ENCODE assay signal across 26 cellular contexts in genomic region chr4:6924361-6924779, GRCh38. TPM values are rescaled to one million over a fixed set of nuclear protein-coding genes. Genes with fewer than 3 reads are reported as not detected.
DNase-seq lines count a peak whose midpoint lies in the region; ATAC-seq and TF ChIP-seq lines count a peak whose summit lies in the region.
"Had no signal": no experiment of that assay in that cellular context is flagged by ENCODE, and none has a peak within 500 bp of the region (broad histone marks: within the 10 kb centered on the region; RNA-seq: fewer than 3 reads in every experiment).

No MANE protein-coding gene starts in this region.

- DNase-seq in DND-41 (no peak), heart left ventricle (peak in 2 of 5 donors; percentile 60 to 73), osteoblast (ENCODE audit: insufficient read length, low spot score, missing footprints) (peak; percentile 15), left lung (no peak)
- DNase-seq: activated naive CD8-positive, alpha-beta T cell treated with anti-CD3 and anti-CD28 coated beads, Interleukin-2, amount 10 ng/mL, durations not matched to agents 7 days and 5 days; GOT3; IMR-90; left colon; midbrain; NCI-H1105; NCI-H2029 treated with DMSO at 0.1 percent for 48 hours; NCI-H226; nephron progenitor cell; posterior cingulate gyrus; small intestine; stimulated activated CD4-positive, alpha-beta T cell treated with anti-CD3 and anti-CD28 coated beads, Interleukin-2, amount 100 ng/mL, for 24 hours; T-helper 9 cell; testis; WERI-Rb-1 had no signal

- H3K9ac ChIP-seq in BLaER1 (no peak overlapping the region), DND-41 (ENCODE audit: low read depth, low read length) (no peak overlapping the region)

- TF ChIP-seq CTCF in DND-41 (IDR thresholded peaks at IDR 0.05; ENCODE audit: borderline replicate concordance, extremely low read depth, low read length, poor library complexity, severe bottlenecking) (no peak), heart left ventricle (IDR thresholded peaks at IDR 0.05) (peak in 1 of 12 donors; percentile 19), osteoblast (IDR thresholded peaks at IDR 0.05; ENCODE audit: extremely low read depth, low read depth, low read length) (no peak), left lung (IDR thresholded peaks at IDR 0.05) (no peak)

- intact Hi-C loops in heart left ventricle (cut with DNase I) (no loop called here), left lung (cut with DNase I) (no loop called here)

- no peak overlapping the region for H3K4me3 ChIP-seq in BLaER1
- no peak overlapping the region for H3K4me3 ChIP-seq in DND-41 (ENCODE audit: low read depth in 1 of 2, low read length in 2 of 2)
- H3K4me3 ChIP-seq in heart left ventricle, result no peak overlapping the region
- no peak overlapping the region for H3K4me3 ChIP-seq in osteoblast (ENCODE audit: insufficient read depth, low read length)
- no peak overlapping the region for H3K4me3 ChIP-seq in left lung
- H3K4me3 ChIP-seq: testis, vagina had no signal

- WGBS in heart left ventricle, 4 donors, result 73 to 91% (median 86%) methylated on average over 8 to 12 of the region's 12 CpGs

- H3K4me2 ChIP-seq in BLaER1 (peak overlapping the region; percentile 78), DND-41 (ENCODE audit: insufficient read depth, low read length) (no peak overlapping the region), osteoblast (ENCODE audit: insufficient read depth, low read length) (no peak overlapping the region)

- peaks cover 49% of the 10 kb centered on the region for H3K79me2 ChIP-seq in DND-41 (ENCODE audit: insufficient read depth, low read length)
- H3K79me2 ChIP-seq in osteoblast (ENCODE audit: insufficient read depth, low read length), result peaks cover 12% of the 10 kb centered on the region

- no peaks in the 10 kb centered on the region for H3K9me3 ChIP-seq in BLaER1
- H3K9me3 ChIP-seq in DND-41 (ENCODE audit: insufficient read depth, low read length, severe bottlenecking), result no peaks in the 10 kb centered on the region
- H3K9me3 ChIP-seq in heart left ventricle, result no peaks in the 10 kb centered on the region
- H3K9me3 ChIP-seq in osteoblast (ENCODE audit: low read depth, low read length), result no peaks in the 10 kb centered on the region
- H3K9me3 ChIP-seq in left lung, result no peaks in the 10 kb centered on the region
- H3K9me3 ChIP-seq: testis, vagina had no signal

- ATAC-seq in DND-41 (ENCODE audit: insufficient read depth, low read depth) (peak; percentile 18; the same call in 1 of the 3 replicates), heart left ventricle (peak; percentile 81 to 86 (median 84)), GM21717 (IDR thresholded peaks at IDR 0.05; ENCODE audit: unreplicated experiment) (no peak), GM21576 (IDR thresholded peaks at IDR 0.05; ENCODE audit: unreplicated experiment) (no peak), GM19023 (IDR thresholded peaks at IDR 0.05; ENCODE audit: unreplicated experiment) (no peak), left lung (no peak)
- ATAC-seq: left colon, SK-N-SH treated with all-trans-retinoic acid at 6 μM for 48 hours had no signal

- H3K36me3 ChIP-seq in BLaER1 (peaks cover 76% of the 10 kb centered on the region), DND-41 (ENCODE audit: insufficient read depth, low read length) (peaks cover 35% of the 10 kb centered on the region), heart left ventricle (peaks cover 0 to 23% (median 12%) of the 10 kb centered on the region in 9 donors), osteoblast (ENCODE audit: insufficient read depth, low read length) (peaks cover 11% of the 10 kb centered on the region), left lung (peaks cover 0 to 23% of the 10 kb centered on the region in 2 donors)

- H3K4me1 ChIP-seq in BLaER1, result peaks cover 96% of the 10 kb centered on the region
- H3K4me1 ChIP-seq in DND-41 (ENCODE audit: insufficient read depth, low read length), result no peaks in the 10 kb centered on the region
- H3K4me1 ChIP-seq in heart left ventricle, result peaks cover 0 to 77% (median 17%) of the 10 kb centered on the region in 12 donors
- no peaks in the 10 kb centered on the region for H3K4me1 ChIP-seq in osteoblast (ENCODE audit: insufficient read depth, low read length)
- H3K4me1 ChIP-seq in left lung, result peaks cover 17 to 96% of the 10 kb centered on the region in 2 donors

- H4K20me1 ChIP-seq in BLaER1 (peaks cover 100% of the 10 kb centered on the region), DND-41 (ENCODE audit: insufficient read depth, low read length) (peaks cover 46% of the 10 kb centered on the region), osteoblast (ENCODE audit: insufficient read depth, low read length) (peaks cover 20% of the 10 kb centered on the region)

- no peak for TF ChIP-seq POLR2A in heart left ventricle (IDR thresholded peaks at IDR 0.05)

- H3K27ac ChIP-seq in BLaER1 (no peak overlapping the region), DND-41 (ENCODE audit: low read length) (no peak overlapping the region), heart left ventricle (peak overlapping the region in 9 of 12 donors; percentile 2 to 96 (median 13)), osteoblast (ENCODE audit: low read depth, low read length) (no peak overlapping the region), left lung (peak overlapping the region in 1 of 2 donors; percentile 96)
- H3K27ac ChIP-seq: epithelial cell of prostate, testis, vagina, WERI-Rb-1 had no signal

- H3K27me3 ChIP-seq in BLaER1, result no peaks in the 10 kb centered on the region
- no peaks in the 10 kb centered on the region for H3K27me3 ChIP-seq in DND-41 (ENCODE audit: insufficient read depth, low read length, poor library complexity)
- no peaks in the 10 kb centered on the region for H3K27me3 ChIP-seq in heart left ventricle
- H3K27me3 ChIP-seq in osteoblast (ENCODE audit: insufficient read depth, low read length), result no peaks in the 10 kb centered on the region
- no peaks in the 10 kb centered on the region for H3K27me3 ChIP-seq in left lung
- H3K27me3 ChIP-seq: testis, vagina had no signal

- no peak overlapping the region for H2AFZ ChIP-seq in DND-41 (ENCODE audit: low read depth, low read length)
- H2AFZ ChIP-seq in osteoblast (ENCODE audit: low read length), result no peak overlapping the region

RNA-seq across cellular contexts. Expression of gene TBC1D14, which starts 14.7 kb away (rescaled TPM):
- total RNA-seq in heart left ventricle, result 10 to 100 TPM; 31.3 to 51.0 (median 34.5) TPM
- 10 to 100 TPM in 1 of 2 donors, 1 to 10 TPM in 1; 9.8 to 32.0 TPM for polyA plus RNA-seq in heart left ventricle
- 39.4 and 42.1 TPM in 2 replicates for total RNA-seq in osteoblast
- 10 to 100 TPM; 45.6 to 73.4 TPM for total RNA-seq in left lung

Comparison
In these comparisons a context has a peak if more than half of its experiments do, and no peak if none do; other contexts are left out.
1. H3K27ac ChIP-seq: peak in heart left ventricle (9 of 12); none in BLaER1 (single experiment), DND-41 (single experiment) and osteoblast (single experiment).
2. ATAC-seq: peak in DND-41 (single experiment) and heart left ventricle (4 of 4); none in GM21717 (single experiment), GM21576 (single experiment), GM19023 (single experiment) and left lung (single experiment).